ENCODE assay signal across 8 cellular contexts in genomic region chr3:40309439-40309924, GRCh38.
DNase-seq lines count a peak whose midpoint lies in the region; ATAC-seq lines count a peak whose summit lies in the region.

Gene EIF1B, plus strand, starts transcription at chr3:40309707. Its CDS starts 235 bp downstream, at chr3:40309942.

- DNase-seq in CMK (ENCODE audit: low read depth) (peak; percentile 91), HS-27A (ENCODE audit: low read depth) (peak; percentile 97), NK-92 (lab: John Stamatoyannopoulos, UW; ENCODE audit: unreplicated experiment) (peak; percentile 76), medulla oblongata (ENCODE audit: extremely low spot score) (peak; percentile 99)
- DNase-seq in activated CD8-positive, alpha-beta memory T cell treated with anti-CD3 and anti-CD28 coated beads for 24 hours: peak; percentile 99
- DNase-seq in effector memory CD4-positive, alpha-beta T cell: peak; percentile 96 to 97 (median 97)
- peak; percentile 96 for DNase-seq in stimulated activated CD8-positive, alpha-beta memory T cell treated with anti-CD3 and anti-CD28 coated beads, Interleukin-12 subunit alpha, Interleukin-12 subunit beta, amount 100 ng/mL, for 4 hours (ENCODE audit: low read depth)

- peak within 1 kb of the TSS; percentile 97 for H3K27ac ChIP-seq in effector memory CD4-positive, alpha-beta T cell (ENCODE audit: insufficient read depth, low read length, poor library complexity, severe bottlenecking)

- peak within 1 kb of the TSS; percentile 100 for H3K4me3 ChIP-seq in effector memory CD4-positive, alpha-beta T cell (ENCODE audit: insufficient read depth, low read depth, low read length, poor library complexity, severe bottlenecking)

- ATAC-seq in GM19463 (IDR thresholded peaks at IDR 0.05; ENCODE audit: unreplicated experiment): peak; percentile 93

- H3K27me3 ChIP-seq in effector memory CD4-positive, alpha-beta T cell (replicated peaks; ENCODE audit: control insufficient read depth, insufficient read depth, low read length, poor library complexity, severe bottlenecking): no peaks in the 10 kb centered on the region

- H3K4me1 ChIP-seq in effector memory CD4-positive, alpha-beta T cell (ENCODE audit: control insufficient read depth, insufficient read depth, low read length, poor library complexity, severe bottlenecking): peaks cover 11% of the 10 kb centered on the region

- no peaks in the 10 kb centered on the region for H3K9me3 ChIP-seq in effector memory CD4-positive, alpha-beta T cell (ENCODE audit: control insufficient read depth, low read length)

- peaks cover 28% of the 10 kb centered on the region for H3K36me3 ChIP-seq in effector memory CD4-positive, alpha-beta T cell (ENCODE audit: control insufficient read depth, insufficient read depth, low read length)

Comparison
In these comparisons a context has a peak if more than half of its experiments do, and no peak if none do; other contexts are left out.
1. Peak in every context shown above with its lines: DNase-seq, ATAC-seq, H3K4me3 ChIP-seq and H3K27ac ChIP-seq.